ENCODE assay signal across 9 cellular contexts in the genomic region with DNA sequence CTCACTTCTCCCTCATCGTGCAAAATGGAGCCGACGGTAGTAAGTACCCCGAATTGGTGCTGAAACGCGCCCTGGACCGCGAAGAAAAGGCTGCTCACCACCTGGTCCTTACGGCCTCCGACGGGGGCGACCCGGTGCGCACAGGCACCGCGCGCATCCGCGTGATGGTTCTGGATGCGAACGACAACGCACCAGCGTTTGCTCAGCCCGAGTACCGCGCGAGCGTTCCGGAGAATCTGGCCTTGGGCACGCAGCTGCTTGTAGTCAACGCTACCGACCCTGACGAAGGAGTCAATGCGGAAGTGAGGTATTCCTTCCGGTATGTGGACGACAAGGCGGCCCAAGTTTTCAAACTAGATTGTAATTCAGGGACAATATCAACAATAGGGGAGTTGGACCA. TPM values are rescaled to one million over a fixed set of nuclear protein-coding genes. Genes with fewer than 3 reads are reported as not detected.
DNase-seq lines count a peak whose midpoint lies in the region; ATAC-seq and TF ChIP-seq lines count a peak whose summit lies in the region.
"Had no signal": no experiment of that assay in that cellular context is flagged by ENCODE, and none has a peak within 500 bp of the region (broad histone marks: within the 10 kb centered on the region; RNA-seq: fewer than 3 reads in every experiment).

No MANE protein-coding gene starts in this region.

- H3K4me3 ChIP-seq in fibroblast of pulmonary artery (replicated peaks; ENCODE audit: low read depth, low read length) = peak overlapping the region; percentile 54
- H3K4me3 ChIP-seq: A549 had no signal

- H3K27me3 Mint-ChIP-seq in activated CD4-positive, alpha-beta T cell treated with anti-CD3 and anti-CD28 coated beads, Interleukin-2, amount 10 ng/mL, durations not matched to agents 24 days and 14 days = peaks cover 24% of the 10 kb centered on the region
- H3K27me3 Mint-ChIP-seq in stimulated activated naive B cell treated with anti-CD40 and anti-IgM and Interleukin-4, amounts not matched to agents 10 μg/mL and 1 μg/mL and 100 μg/mL, for 72 hours = peaks cover 55 to 73% of the 10 kb centered on the region in 2 donors

- intact Hi-C loops in activated CD4-positive, alpha-beta T cell treated with anti-CD3 and anti-CD28 coated beads, Interleukin-2, amount 10 ng/mL, durations not matched to agents 24 days and 14 days (cut with micrococcal nuclease) = no loop called here

- no peak overlapping the region for H3K27ac Mint-ChIP-seq in activated CD4-positive, alpha-beta T cell treated with anti-CD3 and anti-CD28 coated beads, Interleukin-2, amount 10 ng/mL, durations not matched to agents 24 days and 14 days
- H3K27ac Mint-ChIP-seq in stimulated activated naive B cell treated with anti-CD40 and anti-IgM and Interleukin-4, amounts not matched to agents 10 μg/mL and 1 μg/mL and 100 μg/mL, for 72 hours = peak overlapping the region; percentile 76

- peaks cover 4% of the 10 kb centered on the region for H3K36me3 Mint-ChIP-seq in activated CD4-positive, alpha-beta T cell treated with anti-CD3 and anti-CD28 coated beads, Interleukin-2, amount 10 ng/mL, durations not matched to agents 24 days and 14 days (ENCODE audit: low read depth)
- H3K36me3 Mint-ChIP-seq in stimulated activated naive B cell treated with anti-CD40 and anti-IgM and Interleukin-4, amounts not matched to agents 10 μg/mL and 1 μg/mL and 100 μg/mL, for 72 hours = peaks cover 9 to 32% of the 10 kb centered on the region in 2 donors

- TF ChIP-seq CTCF in fibroblast of pulmonary artery (IDR thresholded peaks at IDR 0.05; ENCODE audit: low read length, missing control alignments) = no peak

- peak; percentile 62 for DNase-seq in activated CD4-positive, alpha-beta T cell treated with anti-CD3 and anti-CD28 coated beads, Interleukin-2, amount 10 ng/mL, durations not matched to agents 24 days and 14 days
- no peak for DNase-seq in activated CD4-positive, alpha-beta T cell treated with anti-CD3 and anti-CD28 coated beads, Interleukin-2, amount 50 U/mL, for 48 hours
- DNase-seq in fibroblast of pulmonary artery (ENCODE audit: low read depth) = peak; percentile 71
- no peak for DNase-seq in stimulated activated naive B cell treated with anti-CD40 and anti-IgM and Interleukin-4, amounts not matched to agents 10 μg/mL and 1 μg/mL and 100 μg/mL, for 72 hours
- DNase-seq in amygdala (lab: John Stamatoyannopoulos, UW) = no peak
- DNase-seq in DMS79 (lab: John Stamatoyannopoulos, UW) = no peak
- DNase-seq in NCI-H187 treated with DMSO at 0.1 percent for 48 hours (lab: John Stamatoyannopoulos, UW) = no peak

- H3K9me3 Mint-ChIP-seq in activated CD4-positive, alpha-beta T cell treated with anti-CD3 and anti-CD28 coated beads, Interleukin-2, amount 10 ng/mL, durations not matched to agents 24 days and 14 days = peaks cover 9% of the 10 kb centered on the region
- peaks cover 20 to 24% of the 10 kb centered on the region in 2 donors for H3K9me3 Mint-ChIP-seq in stimulated activated naive B cell treated with anti-CD40 and anti-IgM and Interleukin-4, amounts not matched to agents 10 μg/mL and 1 μg/mL and 100 μg/mL, for 72 hours

- peak overlapping the region; percentile 78 for H3K4me3 Mint-ChIP-seq in activated CD4-positive, alpha-beta T cell treated with anti-CD3 and anti-CD28 coated beads, Interleukin-2, amount 10 ng/mL, durations not matched to agents 24 days and 14 days
- H3K4me3 Mint-ChIP-seq in stimulated activated naive B cell treated with anti-CD40 and anti-IgM and Interleukin-4, amounts not matched to agents 10 μg/mL and 1 μg/mL and 100 μg/mL, for 72 hours = peak overlapping the region; percentile 64 to 82

- H3K4me1 Mint-ChIP-seq in activated CD4-positive, alpha-beta T cell treated with anti-CD3 and anti-CD28 coated beads, Interleukin-2, amount 10 ng/mL, durations not matched to agents 24 days and 14 days = peaks cover 3% of the 10 kb centered on the region
- H3K4me1 Mint-ChIP-seq in stimulated activated naive B cell treated with anti-CD40 and anti-IgM and Interleukin-4, amounts not matched to agents 10 μg/mL and 1 μg/mL and 100 μg/mL, for 72 hours = peaks cover 14 to 22% of the 10 kb centered on the region in 2 donors

- peak; percentile 57 for ATAC-seq in HG03280 (IDR thresholded peaks at IDR 0.05; ENCODE audit: unreplicated experiment)
- ATAC-seq in stimulated activated naive B cell treated with anti-CD40 and anti-IgM and Interleukin-4, amounts not matched to agents 10 μg/mL and 1 μg/mL and 100 μg/mL, for 72 hours (replicated peaks) = peak; percentile 25 to 69

RNA-seq across cellular contexts. Expression of a gene that starts 1.0 kb away (rescaled TPM):
- 0.12 and 0.16 TPM in 2 replicates for total RNA-seq in activated CD4-positive, alpha-beta T cell treated with anti-CD3 and anti-CD28 coated beads, Interleukin-2, amount 10 ng/mL, durations not matched to agents 24 days and 14 days

RNA-seq across cellular contexts. Expression of a gene that starts 10.4 kb away (rescaled TPM):
- 0.23 and 0.31 TPM in 2 replicates for total RNA-seq in activated CD4-positive, alpha-beta T cell treated with anti-CD3 and anti-CD28 coated beads, Interleukin-2, amount 10 ng/mL, durations not matched to agents 24 days and 14 days

RNA-seq across cellular contexts. Expression of a gene that starts 13.8 kb away (rescaled TPM):
- total RNA-seq in activated CD4-positive, alpha-beta T cell treated with anti-CD3 and anti-CD28 coated beads, Interleukin-2, amount 10 ng/mL, durations not matched to agents 24 days and 14 days = 0.12 and 0.17 TPM in 2 replicates

RNA-seq across cellular contexts. Expression of a gene that starts 18.5 kb away (rescaled TPM):
- 0.07 and 0.21 TPM in 2 replicates for total RNA-seq in activated CD4-positive, alpha-beta T cell treated with anti-CD3 and anti-CD28 coated beads, Interleukin-2, amount 10 ng/mL, durations not matched to agents 24 days and 14 days

RNA-seq across cellular contexts. Expression of a gene that starts 23.5 kb away (rescaled TPM):
- total RNA-seq in activated CD4-positive, alpha-beta T cell treated with anti-CD3 and anti-CD28 coated beads, Interleukin-2, amount 10 ng/mL, durations not matched to agents 24 days and 14 days = 0.09 and 0.14 TPM in 2 replicates

Comparison
In these comparisons a context has a peak if more than half of its experiments do, and no peak if none do; other contexts are left out.
1. DNase-seq: peak in activated CD4-positive, alpha-beta T cell treated with anti-CD3 and anti-CD28 coated beads, Interleukin-2, amount 10 ng/mL, durations not matched to agents 24 days and 14 days (single experiment) and fibroblast of pulmonary artery (single experiment); none in activated CD4-positive, alpha-beta T cell treated with anti-CD3 and anti-CD28 coated beads, Interleukin-2, amount 50 U/mL, for 48 hours (0 of 2), stimulated activated naive B cell treated with anti-CD40 and anti-IgM and Interleukin-4, amounts not matched to agents 10 μg/mL and 1 μg/mL and 100 μg/mL, for 72 hours (single experiment), amygdala (0 of 56), DMS79 (single experiment) and NCI-H187 treated with DMSO at 0.1 percent for 48 hours (single experiment).